Comparison of ENCODE assay signal across 9 cellular contexts in the genomic region with DNA sequence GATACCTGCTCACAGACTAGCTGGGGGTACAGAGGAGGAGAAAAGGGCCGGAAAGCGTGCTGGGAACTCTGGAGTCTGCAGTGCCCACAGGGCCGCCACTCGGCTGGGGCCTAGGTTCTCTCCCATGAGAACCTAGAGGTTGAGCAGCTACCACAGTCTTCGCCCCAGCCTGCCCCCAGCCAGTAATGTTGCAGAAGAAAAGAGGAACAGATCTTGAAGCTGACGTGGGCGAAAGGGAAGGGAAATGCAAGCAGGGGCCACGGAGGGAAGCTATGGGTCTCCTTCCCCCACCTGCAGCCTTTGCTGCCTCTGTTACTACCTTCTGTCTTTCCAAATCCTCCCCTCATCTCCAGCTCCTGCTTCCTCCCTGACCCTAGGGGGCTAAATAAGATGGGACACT. TPM values are rescaled to one million over a fixed set of nuclear protein-coding genes. Genes with fewer than 3 reads are reported as not detected.
DNase-seq lines count a peak whose midpoint lies in the region; ATAC-seq and TF ChIP-seq lines count a peak whose summit lies in the region.
"Had no signal": no experiment of that assay in that cellular context is flagged by ENCODE, and none has a peak within 500 bp of the region (broad histone marks: within the 10 kb centered on the region; RNA-seq: fewer than 3 reads in every experiment).

No MANE protein-coding gene starts in this region.

- no peaks in the 10 kb centered on the region for H3K36me3 Mint-ChIP-seq in activated B cell treated with CpG ODN at 0.5 μM for 24 hours (ENCODE audit: low read depth)
- H3K36me3 Mint-ChIP-seq in stimulated activated memory B cell treated with anti-CD40 and anti-IgM and Interleukin-4, amounts not matched to agents 10 μg/mL and 1 μg/mL and 100 μg/mL, for 72 hours = no peaks in the 10 kb centered on the region
- H3K36me3 Mint-ChIP-seq: activated naive CD4-positive, alpha-beta T cell treated with anti-CD3 and anti-CD28 coated beads, Interleukin-2, amount 50 U/mL, for 24 hours had no signal

- peak overlapping the region; percentile 94 for H3K27ac Mint-ChIP-seq in activated B cell treated with CpG ODN at 0.5 μM for 24 hours
- H3K27ac Mint-ChIP-seq in stimulated activated memory B cell treated with anti-CD40 and anti-IgM and Interleukin-4, amounts not matched to agents 10 μg/mL and 1 μg/mL and 100 μg/mL, for 72 hours = peak overlapping the region; percentile 83
- H3K27ac Mint-ChIP-seq: activated naive CD4-positive, alpha-beta T cell treated with anti-CD3 and anti-CD28 coated beads, Interleukin-2, amount 50 U/mL, for 24 hours had no signal

- peak overlapping the region; percentile 10; the same call in 1 of the 2 replicates for H3K4me3 ChIP-seq in HL-60 (replicated peaks; ENCODE audit: insufficient read depth, low read length)

- POLR2A ChIA-PET in activated B cell treated with CpG ODN at 0.5 μM for 24 hours (lab: Charles Lee) = interaction anchor here (0.6 to 2.3 kb wide), 20 partner anchors 11 to 690 kb away, joined by 3 to 17 read pairs (median 4); partner anchors contain the start of gene FCHSD2

- ATAC-seq in GM18867 (IDR thresholded peaks at IDR 0.05; ENCODE audit: unreplicated experiment) (peak; percentile 53), activated B cell treated with CpG ODN at 0.5 μM for 24 hours (ENCODE audit: low read depth) (peak; percentile 92), HG03520 (IDR thresholded peaks at IDR 0.05; ENCODE audit: unreplicated experiment) (no peak), GM19035 (IDR thresholded peaks at IDR 0.05; ENCODE audit: unreplicated experiment) (no peak), HG03175 (IDR thresholded peaks at IDR 0.05; ENCODE audit: unreplicated experiment) (no peak)
- ATAC-seq in stimulated activated memory B cell treated with anti-CD40 and anti-IgM and Interleukin-4, amounts not matched to agents 10 μg/mL and 1 μg/mL and 100 μg/mL, for 72 hours = peak; percentile 96

- CTCF ChIA-PET in activated B cell treated with CpG ODN at 0.5 μM for 24 hours (lab: Charles Lee) = interaction anchor here (0.9 to 2.6 kb wide), 11 partner anchors 8 to 358 kb away, joined by 3 to 19 read pairs (median 6); no protein-coding TSS in a partner anchor

- TF ChIP-seq CTCF in HL-60 (IDR thresholded peaks at IDR 0.05; ENCODE audit: insufficient read depth, low read length) (no peak), activated B cell treated with CpG ODN at 0.5 μM for 24 hours (IDR thresholded peaks at IDR 0.05) (no peak)

- H3K27ac ChIP-seq in HL-60 (replicated peaks) = peak overlapping the region; percentile 86

- peak overlapping the region; percentile 59 for H3K4me3 Mint-ChIP-seq in activated B cell treated with CpG ODN at 0.5 μM for 24 hours
- peak overlapping the region; percentile 52 for H3K4me3 Mint-ChIP-seq in stimulated activated memory B cell treated with anti-CD40 and anti-IgM and Interleukin-4, amounts not matched to agents 10 μg/mL and 1 μg/mL and 100 μg/mL, for 72 hours
- H3K4me3 Mint-ChIP-seq: activated naive CD4-positive, alpha-beta T cell treated with anti-CD3 and anti-CD28 coated beads, Interleukin-2, amount 50 U/mL, for 24 hours had no signal

- intact Hi-C loops in activated B cell treated with CpG ODN at 0.5 μM for 24 hours (cut with micrococcal nuclease) = loop anchor here (1.0 to 5.0 kb wide), 5 partner anchors 29 to 148 kb away; partner anchors contain the start of gene P2RY2

- H3K27me3 ChIP-seq in HL-60 (ENCODE audit: insufficient read depth, poor library complexity, severe bottlenecking) = no peaks in the 10 kb centered on the region

- H3K9me3 Mint-ChIP-seq in activated B cell treated with CpG ODN at 0.5 μM for 24 hours = no peaks in the 10 kb centered on the region
- no peaks in the 10 kb centered on the region for H3K9me3 Mint-ChIP-seq in stimulated activated memory B cell treated with anti-CD40 and anti-IgM and Interleukin-4, amounts not matched to agents 10 μg/mL and 1 μg/mL and 100 μg/mL, for 72 hours
- H3K9me3 Mint-ChIP-seq: activated naive CD4-positive, alpha-beta T cell treated with anti-CD3 and anti-CD28 coated beads, Interleukin-2, amount 50 U/mL, for 24 hours had no signal

- DNase-seq in HL-60 (ENCODE audit: low read depth in 1 of 2, low spot score in 1 of 2) (peak; percentile 58 to 97), activated B cell treated with CpG ODN at 0.5 μM for 24 hours (peak; percentile 66)
- DNase-seq: activated CD4-positive, alpha-beta T cell treated with anti-CD3 and anti-CD28 coated beads for 4 hours had no signal

- no peaks in the 10 kb centered on the region for H3K27me3 Mint-ChIP-seq in activated B cell treated with CpG ODN at 0.5 μM for 24 hours
- no peaks in the 10 kb centered on the region for H3K27me3 Mint-ChIP-seq in stimulated activated memory B cell treated with anti-CD40 and anti-IgM and Interleukin-4, amounts not matched to agents 10 μg/mL and 1 μg/mL and 100 μg/mL, for 72 hours

- H3K4me1 Mint-ChIP-seq in activated B cell treated with CpG ODN at 0.5 μM for 24 hours = peaks cover 51% of the 10 kb centered on the region
- peaks cover 63% of the 10 kb centered on the region for H3K4me1 Mint-ChIP-seq in stimulated activated memory B cell treated with anti-CD40 and anti-IgM and Interleukin-4, amounts not matched to agents 10 μg/mL and 1 μg/mL and 100 μg/mL, for 72 hours

RNA-seq across cellular contexts. Expression of gene P2RY2, which starts 28.8 kb away (rescaled TPM):
- total RNA-seq in activated B cell treated with CpG ODN at 0.5 μM for 24 hours = 0.22 and 0.42 TPM in 2 replicates

RNA-seq across cellular contexts. Expression of gene FCHSD2, which starts 47.2 kb away (rescaled TPM):
- total RNA-seq in activated B cell treated with CpG ODN at 0.5 μM for 24 hours = 176 and 207 TPM in 2 replicates

Comparison
In these comparisons a context has a peak if more than half of its experiments do, and no peak if none do; other contexts are left out.
1. ATAC-seq: peak in GM18867 (single experiment), activated B cell treated with CpG ODN at 0.5 μM for 24 hours (single experiment) and stimulated activated memory B cell treated with anti-CD40 and anti-IgM and Interleukin-4, amounts not matched to agents 10 μg/mL and 1 μg/mL and 100 μg/mL, for 72 hours (single experiment); none in HG03520 (single experiment), GM19035 (single experiment) and HG03175 (single experiment).